Comparison of ENCODE assay signal across 8 cellular contexts in the genomic region with DNA sequence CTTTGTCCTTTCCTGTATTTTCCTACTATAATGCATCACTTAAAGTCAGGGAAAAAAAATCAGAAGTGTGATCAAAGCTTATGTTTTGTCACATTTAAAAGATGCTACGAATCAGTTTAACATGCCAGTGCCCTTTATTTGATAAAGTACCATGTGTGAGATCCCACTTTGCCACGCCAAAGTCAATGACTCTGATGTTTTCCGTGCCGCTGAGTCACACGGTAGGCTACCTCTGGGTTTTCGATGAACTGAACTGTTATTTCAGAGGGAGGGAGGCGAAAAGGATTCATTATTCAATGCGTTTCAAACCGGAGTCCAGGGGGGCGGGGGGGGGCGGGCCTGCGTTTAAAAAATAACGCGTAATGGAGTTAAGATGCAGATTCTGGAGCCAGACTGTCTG.
DNase-seq lines count a peak whose midpoint lies in the region; ATAC-seq and TF ChIP-seq lines count a peak whose summit lies in the region.

No MANE protein-coding gene starts in this region.

- peak overlapping the region in 1 of 2 donors; percentile 0 for H3K27ac ChIP-seq in testis

- H3K9me3 Mint-ChIP-seq in activated CD8-positive, alpha-beta memory T cell treated with anti-CD3 and anti-CD28 coated beads, Interleukin-2, amount 10 ng/mL, durations not matched to agents 7 days and 5 days (ENCODE audit: low read depth), result no peaks in the 10 kb centered on the region
- no peaks in the 10 kb centered on the region for H3K9me3 Mint-ChIP-seq in activated T-helper 1 cell treated with anti-CD3 and anti-CD28 coated beads, Interleukin-12 subunit alpha, Interleukin-12 subunit beta, Interleukin-2, Interleukin-4 antibody, amounts not matched to agents 30 ng/mL and 10 ng/mL and 1 ng/mL, durations not matched to agents 14 hours and 24 hours and 36 hours

- no peak for TF ChIP-seq POLR2A in testis (IDR thresholded peaks at IDR 0.05)

- CTCF ChIA-PET in activated CD8-positive, alpha-beta memory T cell treated with anti-CD3 and anti-CD28 coated beads, Interleukin-2, amount 10 ng/mL, durations not matched to agents 7 days and 5 days (lab: Charles Lee), result no interaction called here

- H3K36me3 ChIP-seq in testis (ENCODE audit: low read depth, missing control alignments), result no peaks in the 10 kb centered on the region

- no peak for DNase-seq in activated CD8-positive, alpha-beta memory T cell treated with anti-CD3 and anti-CD28 coated beads, Interleukin-2, amount 10 ng/mL, durations not matched to agents 7 days and 5 days
- DNase-seq in activated CD8-positive, alpha-beta memory T cell treated with anti-CD3 and anti-CD28 coated beads for 24 hours, result no peak
- no peak for DNase-seq in activated T-helper 1 cell treated with anti-CD3 and anti-CD28 coated beads, Interleukin-12 subunit alpha, Interleukin-12 subunit beta, Interleukin-2, Interleukin-4 antibody, amounts not matched to agents 30 ng/mL and 10 ng/mL and 1 ng/mL, durations not matched to agents 14 hours and 24 hours and 36 hours (ENCODE audit: low spot score)
- peak; percentile 18 for DNase-seq in iris pigment epithelial cell (ENCODE audit: low read depth)
- no peak for DNase-seq in testis
- no peak for DNase-seq in SKM-1 treated with dmso at 0.1 percent for 144 hours (lab: John Stamatoyannopoulos, UW; ENCODE audit: unreplicated experiment)

- peaks cover 3% of the 10 kb centered on the region for H3K4me1 Mint-ChIP-seq in activated CD8-positive, alpha-beta memory T cell treated with anti-CD3 and anti-CD28 coated beads, Interleukin-2, amount 10 ng/mL, durations not matched to agents 7 days and 5 days
- peaks cover 6% of the 10 kb centered on the region for H3K4me1 Mint-ChIP-seq in activated T-helper 1 cell treated with anti-CD3 and anti-CD28 coated beads, Interleukin-12 subunit alpha, Interleukin-12 subunit beta, Interleukin-2, Interleukin-4 antibody, amounts not matched to agents 30 ng/mL and 10 ng/mL and 1 ng/mL, durations not matched to agents 14 hours and 24 hours and 36 hours (ENCODE audit: low read depth)

- peaks cover 65% of the 10 kb centered on the region for H3K27me3 Mint-ChIP-seq in activated CD8-positive, alpha-beta memory T cell treated with anti-CD3 and anti-CD28 coated beads, Interleukin-2, amount 10 ng/mL, durations not matched to agents 7 days and 5 days
- peaks cover 39% of the 10 kb centered on the region for H3K27me3 Mint-ChIP-seq in activated T-helper 1 cell treated with anti-CD3 and anti-CD28 coated beads, Interleukin-12 subunit alpha, Interleukin-12 subunit beta, Interleukin-2, Interleukin-4 antibody, amounts not matched to agents 30 ng/mL and 10 ng/mL and 1 ng/mL, durations not matched to agents 14 hours and 24 hours and 36 hours (ENCODE audit: insufficient read depth)

- no peak for TF ChIP-seq CTCF in testis (IDR thresholded peaks at IDR 0.05)

- 23 to 24% methylated on average over 10 to 14 of the region's 14 CpGs for WGBS in testis, 2 donors

- intact Hi-C loops in activated T-helper 1 cell treated with anti-CD3 and anti-CD28 coated beads, Interleukin-12 subunit alpha, Interleukin-12 subunit beta, Interleukin-2, Interleukin-4 antibody, amounts not matched to agents 30 ng/mL and 10 ng/mL and 1 ng/mL, durations not matched to agents 14 hours and 24 hours and 36 hours (cut with micrococcal nuclease), result loop anchor here (2.0 kb wide), 1 partner anchor 103 kb away; no protein-coding TSS in a partner anchor
- intact Hi-C loops in testis (cut with DNase I; ENCODE audit: low total_unique reads), result no loop called here

- no peaks in the 10 kb centered on the region for H3K36me3 Mint-ChIP-seq in activated CD8-positive, alpha-beta memory T cell treated with anti-CD3 and anti-CD28 coated beads, Interleukin-2, amount 10 ng/mL, durations not matched to agents 7 days and 5 days
- no peaks in the 10 kb centered on the region for H3K36me3 Mint-ChIP-seq in activated T-helper 1 cell treated with anti-CD3 and anti-CD28 coated beads, Interleukin-12 subunit alpha, Interleukin-12 subunit beta, Interleukin-2, Interleukin-4 antibody, amounts not matched to agents 30 ng/mL and 10 ng/mL and 1 ng/mL, durations not matched to agents 14 hours and 24 hours and 36 hours (ENCODE audit: low read depth)

- H3K27me3 ChIP-seq in testis, result no peaks in the 10 kb centered on the region

- peak overlapping the region; percentile 27 to 29 for H3K4me3 ChIP-seq in testis

- no peaks in the 10 kb centered on the region for H3K9me3 ChIP-seq in testis

- H3K4me3 Mint-ChIP-seq in activated CD8-positive, alpha-beta memory T cell treated with anti-CD3 and anti-CD28 coated beads, Interleukin-2, amount 10 ng/mL, durations not matched to agents 7 days and 5 days, result peak overlapping the region; percentile 46
- H3K4me3 Mint-ChIP-seq in activated T-helper 1 cell treated with anti-CD3 and anti-CD28 coated beads, Interleukin-12 subunit alpha, Interleukin-12 subunit beta, Interleukin-2, Interleukin-4 antibody, amounts not matched to agents 30 ng/mL and 10 ng/mL and 1 ng/mL, durations not matched to agents 14 hours and 24 hours and 36 hours, result peak overlapping the region; percentile 56

- no peak overlapping the region for H3K27ac Mint-ChIP-seq in activated CD8-positive, alpha-beta memory T cell treated with anti-CD3 and anti-CD28 coated beads, Interleukin-2, amount 10 ng/mL, durations not matched to agents 7 days and 5 days
- H3K27ac Mint-ChIP-seq in activated T-helper 1 cell treated with anti-CD3 and anti-CD28 coated beads, Interleukin-12 subunit alpha, Interleukin-12 subunit beta, Interleukin-2, Interleukin-4 antibody, amounts not matched to agents 30 ng/mL and 10 ng/mL and 1 ng/mL, durations not matched to agents 14 hours and 24 hours and 36 hours, result no peak overlapping the region

- no peak for ATAC-seq in activated CD8-positive, alpha-beta memory T cell treated with anti-CD3 and anti-CD28 coated beads, Interleukin-2, amount 10 ng/mL, durations not matched to agents 7 days and 5 days
- ATAC-seq in GM19023 (IDR thresholded peaks at IDR 0.05; ENCODE audit: unreplicated experiment), result no peak
- no peak for ATAC-seq in GM18498 (IDR thresholded peaks at IDR 0.05; ENCODE audit: unreplicated experiment)

- H3K4me1 ChIP-seq in testis, result no peaks in the 10 kb centered on the region
